ENCODE assay signal across 15 cellular contexts in genomic region chr11:113458189-113458588, GRCh38. TPM values are rescaled to one million over a fixed set of nuclear protein-coding genes. Genes with fewer than 3 reads are reported as not detected.
DNase-seq lines count a peak whose midpoint lies in the region; ATAC-seq and TF ChIP-seq lines count a peak whose summit lies in the region.
"Had no signal": no experiment of that assay in that cellular context is flagged by ENCODE, and none has a peak within 500 bp of the region (broad histone marks: within the 10 kb centered on the region; RNA-seq: fewer than 3 reads in every experiment).

No MANE protein-coding gene starts in this region.

- H3K36me3 ChIP-seq in SJCRH30 (no peaks in the 10 kb centered on the region), mucosa of descending colon (ENCODE audit: low read depth) (no peaks in the 10 kb centered on the region)

- no peak overlapping the region for H3K27ac Mint-ChIP-seq in activated naive CD4-positive, alpha-beta T cell treated with anti-CD3 and anti-CD28 coated beads, Interleukin-2, amount 50 U/mL, for 72 hours
- H3K27ac Mint-ChIP-seq: CD4-positive, alpha-beta T cell; GM23338 had no signal

- H3K27ac ChIP-seq in SJCRH30 (peak overlapping the region; percentile 35; the same call in 1 of the 2 replicates), substantia nigra (ENCODE audit: low read depth, low read length, poor library complexity, severe bottlenecking) (no peak overlapping the region)
- H3K27ac ChIP-seq: 22Rv1, A549, C4-2B had no signal

- ATAC-seq in mucosa of descending colon, result peak; percentile 69
- no peak for ATAC-seq in activated naive CD4-positive, alpha-beta T cell treated with anti-CD3 and anti-CD28 coated beads, Interleukin-2, amount 50 U/mL, for 72 hours
- ATAC-seq: A549 had no signal

- no peaks in the 10 kb centered on the region for H3K9me3 Mint-ChIP-seq in activated naive CD4-positive, alpha-beta T cell treated with anti-CD3 and anti-CD28 coated beads, Interleukin-2, amount 50 U/mL, for 72 hours
- H3K9me3 Mint-ChIP-seq: CD4-positive, alpha-beta T cell; GM23338 had no signal

- H3K4me3 ChIP-seq in SJCRH30, result no peak overlapping the region
- H3K4me3 ChIP-seq in mucosa of descending colon, result no peak overlapping the region
- H3K4me3 ChIP-seq: A549, GM23338 had no signal

- H3K4me1 ChIP-seq in SJCRH30 (peaks cover 9% of the 10 kb centered on the region; the same call in 1 of the 2 replicates), mucosa of descending colon (ENCODE audit: low read depth) (no peaks in the 10 kb centered on the region)
- H3K4me1 ChIP-seq: A549, Caco-2 had no signal

- H3K36me3 Mint-ChIP-seq in activated naive CD4-positive, alpha-beta T cell treated with anti-CD3 and anti-CD28 coated beads, Interleukin-2, amount 50 U/mL, for 72 hours, result no peaks in the 10 kb centered on the region

- intact Hi-C loops in mucosa of descending colon (cut with DNase I, micrococcal nuclease), result no loop called here

- no peaks in the 10 kb centered on the region for H3K27me3 ChIP-seq in SJCRH30

- H3K9me3 ChIP-seq in SJCRH30 (replicated peaks) (no peaks in the 10 kb centered on the region), mucosa of descending colon (no peaks in the 10 kb centered on the region)
- H3K9me3 ChIP-seq: A549, Caco-2 had no signal

- DNase-seq in NCI-H2171 treated with DMSO at 0.1 percent for 48 hours (lab: John Stamatoyannopoulos, UW), result peak; percentile 40
- no peak for DNase-seq in NCI-H2171 (lab: John Stamatoyannopoulos, UW)
- DNase-seq in SJCRH30, result peak in 1 of 2 experiments; percentile 33
- no peak for DNase-seq in mucosa of descending colon
- no peak for DNase-seq in activated T-cell treated with anti-CD3 and anti-CD28 coated beads, Interleukin-2, amount 50 U/mL, for 48 hours
- DNase-seq in substantia nigra (lab: John Stamatoyannopoulos, UW), result no peak
- no peak for DNase-seq in activated naive CD4-positive, alpha-beta T cell treated with anti-CD3 and anti-CD28 coated beads, Interleukin-2, amount 50 U/mL, for 72 hours (ENCODE audit: low spot score in 2 of 2)
- DNase-seq: AML-193; Caco-2; CD4-positive, alpha-beta T cell; HCEC 1CT had no signal

- no peak for TF ChIP-seq CTCF in mucosa of descending colon (IDR thresholded peaks at IDR 0.05)

RNA-seq across cellular contexts. Expression of gene DRD2, which starts 17.0 kb away (rescaled TPM):
- 1.4 and 2.5 TPM in 2 replicates for total RNA-seq in SJCRH30 (2014; rRNA removed; shearing (Covaris generic))
- total RNA-seq in mucosa of descending colon, result under 1 TPM; 0.22 to 0.41 (median 0.39) TPM
- not detected for total RNA-seq in activated naive CD4-positive, alpha-beta T cell treated with anti-CD3 and anti-CD28 coated beads, Interleukin-2, amount 50 U/mL, for 72 hours
- total RNA-seq: CD4-positive, alpha-beta T cell had no signal
